ENCODE assay signal across 8 cellular contexts in genomic region chr7:30740417-30741181, GRCh38. TPM values are rescaled to one million over a fixed set of nuclear protein-coding genes. Genes with fewer than 3 reads are reported as not detected.
A peak's percentile ranks its signal among the peaks of the same experiment; 100 is the strongest.
DNase-seq lines count a peak whose midpoint lies in the region; ATAC-seq, FAIRE-seq and TF ChIP-seq lines count a peak whose summit lies in the region.
"Had no signal": no experiment of that assay in that cellular context is flagged by ENCODE, and none has a peak within 500 bp of the region (broad histone marks: within the 10 kb centered on the region; RNA-seq: fewer than 3 reads in every experiment).

No MANE protein-coding gene starts in this region.

- 0 out of 2 replicates have a peak overlapping the region, but pooled peaks have one; percentile 37 for H2AFZ ChIP-seq in H1 (ENCODE audit: low read length)

- no peak overlapping the region for H3K27ac ChIP-seq in H1 (ENCODE audit: low read depth, low read length)

- no peak overlapping the region for H4K5ac ChIP-seq in H1 (ENCODE audit: insufficient read length, low read depth, low read length)

- H4K20me1 ChIP-seq in H1 (replicated peaks in 1 of 2; ENCODE audit: control insufficient read depth in 1 of 2, insufficient read depth in 2 of 2, low read length in 2 of 2), result no peaks in the 10 kb centered on the region

- H3K4ac ChIP-seq in H1 (replicated peaks; ENCODE audit: insufficient read length, low read depth, low read length), result no peak overlapping the region

- no peak overlapping the region for H3K14ac ChIP-seq in H1 (ENCODE audit: insufficient read length)

- H3K23me2 ChIP-seq in H1 (ENCODE audit: low read depth, low read length), result no peaks in the 10 kb centered on the region

- H3K4me1 Mint-ChIP-seq in activated CD8-positive, alpha-beta memory T cell treated with anti-CD3 and anti-CD28 coated beads, Interleukin-2, amount 10 ng/mL, durations not matched to agents 7 days and 5 days, result peaks cover 35% of the 10 kb centered on the region

- intact Hi-C loops in mucosa of descending colon (cut with DNase I, micrococcal nuclease), result no loop called here

- no peak overlapping the region for H3K9ac ChIP-seq in H1 (replicated peaks in 1 of 4; ENCODE audit: extremely low read depth in 1 of 4, low read depth in 3 of 4, low read length in 3 of 4)

- no peak overlapping the region for H3K56ac ChIP-seq in H1 (replicated peaks; ENCODE audit: insufficient read length, low read depth, low read length)

- no peak overlapping the region for H3K27ac Mint-ChIP-seq in activated CD8-positive, alpha-beta memory T cell treated with anti-CD3 and anti-CD28 coated beads, Interleukin-2, amount 10 ng/mL, durations not matched to agents 7 days and 5 days

- H3K18ac ChIP-seq in H1 (ENCODE audit: extremely low read depth, low read length), result no peak overlapping the region

- CTCF ChIA-PET in activated CD8-positive, alpha-beta memory T cell treated with anti-CD3 and anti-CD28 coated beads, Interleukin-2, amount 10 ng/mL, durations not matched to agents 7 days and 5 days (lab: Charles Lee), result interaction anchor here (0.7 to 6.2 kb wide), 28 partner anchors 8 to 465 kb away, joined by 3 to 166 read pairs (median 5); partner anchors contain the start of genes CRHR2 and INMT
- CTCF ChIA-PET in H1 (lab: Charles Lee; ENCODE audit: partially characterized antibody), result interaction anchor here (0.6 to 9.5 kb wide), 51 partner anchors 10 to 1718 kb away, joined by 3 to 162 read pairs (median 7); partner anchors contain the start of genes CRHR2 and INMT

- TF ChIP-seq POLR2A in H1 (IDR thresholded peaks at IDR 0.05; ENCODE audit: control extremely low read depth in 1 of 2, low read depth in 2 of 2, low read length in 2 of 2), result no peak

- ATAC-seq in HG03460 (IDR thresholded peaks at IDR 0.05; ENCODE audit: unreplicated experiment) (peak; percentile 46), mucosa of descending colon (peak; percentile 86)
- peak; percentile 59 for ATAC-seq in activated CD8-positive, alpha-beta memory T cell treated with anti-CD3 and anti-CD28 coated beads, Interleukin-2, amount 10 ng/mL, durations not matched to agents 7 days and 5 days

- H2AK5ac ChIP-seq in H1 (ENCODE audit: low read depth, low read length), result no peak overlapping the region

- H3K9me3 Mint-ChIP-seq in activated CD8-positive, alpha-beta memory T cell treated with anti-CD3 and anti-CD28 coated beads, Interleukin-2, amount 10 ng/mL, durations not matched to agents 7 days and 5 days (ENCODE audit: low read depth), result no peaks in the 10 kb centered on the region

- TF ChIP-seq CTCF in GM13976 (IDR thresholded peaks at IDR 0.05; ENCODE audit: borderline replicate concordance, control extremely low read depth, extremely low read depth, insufficient read depth, missing control alignments) (peak; percentile 99), H1 (IDR thresholded peaks at IDR 0.05; ENCODE audit: control extremely low read depth in 1 of 3, insufficient read depth in 1 of 3, low read depth in 1 of 3, low read length in 3 of 3) (peak; percentile 96 to 99 (median 99)), mucosa of descending colon (IDR thresholded peaks at IDR 0.05) (peak; percentile 96)

- no peaks in the 10 kb centered on the region for H3K27me3 ChIP-seq in H1 (replicated peaks in 1 of 4; ENCODE audit: control insufficient read depth in 3 of 4, extremely low read depth in 1 of 4, insufficient read depth in 3 of 4, low read length in 3 of 4)

- WGBS in H1 (ENCODE audit: extremely low coverage in 1 of 2, insufficient coverage in 1 of 2, insufficient read length in 1 of 2, insufficient replicate concordance in 2 of 2, low coverage in 1 of 2, low lambda C conversion rate in 2 of 2, missing lambda C conversion rate in 1 of 2), 2 experiments, result 50% methylated on average over 14 of the region's 14 CpGs; no CpG with 5 or more reads in 1 of the 2 experiments

- H3K9me3 ChIP-seq in H1 (ENCODE audit: insufficient read depth in 2 of 2, low read depth in 1 of 2, low read length in 1 of 2) (no peaks in the 10 kb centered on the region), mucosa of descending colon (no peaks in the 10 kb centered on the region)

- POLR2A ChIA-PET in H1 (lab: Charles Lee; ENCODE audit: partially characterized antibody), result interaction anchor here (1.1 to 2.0 kb wide), 4 partner anchors 11 to 117 kb away, joined by 3 to 7 read pairs (median 6); partner anchors contain the start of gene CRHR2

- no peak overlapping the region for H2BK15ac ChIP-seq in H1 (ENCODE audit: low read length)

- H3K4me3 Mint-ChIP-seq in activated CD8-positive, alpha-beta memory T cell treated with anti-CD3 and anti-CD28 coated beads, Interleukin-2, amount 10 ng/mL, durations not matched to agents 7 days and 5 days, result no peak overlapping the region

- in situ Hi-C loops in GM13976 (cut with MboI; ENCODE audit: low sequenced_read_pairs, unreplicated experiment), result no loop called here

- TF ChIP-seq EP300 in H1 (IDR thresholded peaks at IDR 0.05; ENCODE audit: borderline replicate concordance in 1 of 2, low read depth in 2 of 2, low read length in 2 of 2), result no peak; a peak in 1 of 3 replicates

- no peak overlapping the region for H4K91ac ChIP-seq in H1 (replicated peaks; ENCODE audit: insufficient read length, low read length)

- no peak overlapping the region for H2BK20ac ChIP-seq in H1 (ENCODE audit: low read length)

- no peaks in the 10 kb centered on the region for H3K79me1 ChIP-seq in H1 (ENCODE audit: low read depth, low read length)

- H3K23ac ChIP-seq in H1 (ENCODE audit: insufficient read length), result no peak overlapping the region

- H2BK12ac ChIP-seq in H1 (ENCODE audit: low read depth, low read length), result no peak overlapping the region

- peak overlapping the region; percentile 35; the same call in 1 of the 2 replicates for H4K8ac ChIP-seq in H1 (ENCODE audit: extremely low read depth, insufficient read depth, low read length)

- H3K79me2 ChIP-seq in H1 (ENCODE audit: control insufficient read depth in 1 of 2, insufficient read depth in 2 of 2, low read length in 2 of 2), result no peaks in the 10 kb centered on the region

- H3K4me2 ChIP-seq in H1 (ENCODE audit: insufficient read depth in 1 of 2, low read depth in 2 of 2, low read length in 2 of 2), result no peak overlapping the region

- no peaks in the 10 kb centered on the region for H3K36me3 Mint-ChIP-seq in activated CD8-positive, alpha-beta memory T cell treated with anti-CD3 and anti-CD28 coated beads, Interleukin-2, amount 10 ng/mL, durations not matched to agents 7 days and 5 days

- H3K36me3 ChIP-seq in H1 (ENCODE audit: control insufficient read depth in 2 of 4, insufficient read depth in 4 of 4, low read length in 3 of 4), result no peaks in the 10 kb centered on the region
- no peaks in the 10 kb centered on the region for H3K36me3 ChIP-seq in mucosa of descending colon (ENCODE audit: low read depth)

- H3K4me3 ChIP-seq in H1 (ENCODE audit: extremely low read depth in 1 of 4, insufficient read depth in 2 of 4, low read depth in 3 of 4, low read length in 4 of 4), result no peak overlapping the region
- no peak overlapping the region for H3K4me3 ChIP-seq in mucosa of descending colon

- peak; percentile 99 for TF ChIP-seq RAD21 in H1 (IDR thresholded peaks at IDR 0.05 in 1 of 2, conservative IDR thresholded peaks at IDR 0.05 in 1 of 2; ENCODE audit: low read depth in 2 of 2, low read length in 2 of 2)

- H2BK5ac ChIP-seq in H1 (ENCODE audit: low read depth, low read length), result no peak overlapping the region

- H3K4me1 ChIP-seq in H1 (replicated peaks in 1 of 4; ENCODE audit: control insufficient read depth in 3 of 4, insufficient read depth in 4 of 4, low read length in 3 of 4) (no peaks in the 10 kb centered on the region; a peak in 1 of 7 replicates), mucosa of descending colon (ENCODE audit: low read depth) (no peaks in the 10 kb centered on the region)

- FAIRE-seq in H1 (lab: Jason Lieb, UNC), result peak; percentile 92

- H3K27me3 Mint-ChIP-seq in activated CD8-positive, alpha-beta memory T cell treated with anti-CD3 and anti-CD28 coated beads, Interleukin-2, amount 10 ng/mL, durations not matched to agents 7 days and 5 days, result no peaks in the 10 kb centered on the region

- no peak overlapping the region for H2BK120ac ChIP-seq in H1 (replicated peaks; ENCODE audit: low read depth, low read length)

- peak; percentile 88 for DNase-seq in GM13976 (ENCODE audit: low spot score)
- DNase-seq in NCI-H82 treated with DMSO at 0.1 percent for 48 hours (lab: John Stamatoyannopoulos, UW; ENCODE audit: unreplicated experiment), result peak; percentile 31
- peak; percentile 81 for DNase-seq in activated CD8-positive, alpha-beta memory T cell treated with anti-CD3 and anti-CD28 coated beads, Interleukin-2, amount 10 ng/mL, durations not matched to agents 7 days and 5 days
- DNase-seq in H1 (ENCODE audit: low read depth in 1 of 2, low spot score in 2 of 2), result peak in 1 of 2 experiments; percentile 97
- peak in 2 of 3 donors; percentile 85 for DNase-seq in mucosa of descending colon
- DNase-seq in stimulated activated CD8-positive, alpha-beta memory T cell treated with anti-CD3 and anti-CD28 coated beads, Interleukin-4, amount 100 ng/mL, for 48 hours, result peak; percentile 90

RNA-seq across cellular contexts. Expression of gene INMT, which starts 11.3 kb away (rescaled TPM):
- under 1 TPM in 1 of 2 experiments, not detected in 1; 0.12 TPM for total RNA-seq in activated CD8-positive, alpha-beta memory T cell treated with anti-CD3 and anti-CD28 coated beads, Interleukin-2, amount 10 ng/mL, durations not matched to agents 7 days and 5 days
- 0.60 and 0.84 TPM in 2 replicates for total RNA-seq in H1 (2021; fragmentation: NEBNext Ultra II Directional; extraction: Animal tissue kit (Norgen Biotek cat#: 25700))
- polyA plus RNA-seq in H1 (2011; rRNA removed), result 0.94 and 1.2 TPM in 2 replicates
- polyA plus RNA-seq in H1 (2011; cell fraction: cytosol; rRNA removed), result 1.8 TPM
- 4.0 TPM for polyA plus RNA-seq in H1 (2011; cell fraction: nucleus; rRNA removed)
- polyA plus RNA-seq in H1 (2012, experiment 1 of 2), result 0.71 to 2.0 TPM (median 1.0 TPM) in 4 replicates
- polyA plus RNA-seq in H1 (2012, experiment 2 of 2), result 0.22 TPM
- polyA plus RNA-seq in H1 (2013, experiment 1 of 2), result 0.39 TPM
- 0.11 TPM for polyA plus RNA-seq in H1 (2013, experiment 2 of 2)
- polyA minus RNA-seq in H1 (2011; rRNA and poly(A)+ RNA removed), result 1.1 and 1.9 TPM in 2 replicates
- 0.73 TPM for polyA minus RNA-seq in H1 (2011; cell fraction: cytosol; rRNA and poly(A)+ RNA removed)
- polyA minus RNA-seq in H1 (2011; cell fraction: nucleus; rRNA and poly(A)+ RNA removed), result 2.9 TPM
- total RNA-seq in mucosa of descending colon, result 1 to 10 TPM; 1.6 to 7.5 (median 7.2) TPM

RNA-seq across cellular contexts. Expression of gene MINDY4, which starts 30.6 kb away (rescaled TPM):
- total RNA-seq in activated CD8-positive, alpha-beta memory T cell treated with anti-CD3 and anti-CD28 coated beads, Interleukin-2, amount 10 ng/mL, durations not matched to agents 7 days and 5 days, result 1 to 10 TPM; 1.1 to 1.3 TPM
- total RNA-seq in H1 (2021; fragmentation: NEBNext Ultra II Directional; extraction: Animal tissue kit (Norgen Biotek cat#: 25700)), result 3.6 and 3.8 TPM in 2 replicates
- polyA plus RNA-seq in H1 (2011; rRNA removed), result 1.3 and 1.6 TPM in 2 replicates
- polyA plus RNA-seq in H1 (2011; cell fraction: cytosol; rRNA removed), result 1.8 TPM
- polyA plus RNA-seq in H1 (2011; cell fraction: nucleus; rRNA removed), result 3.1 TPM
- 2.2 to 3.3 TPM (median 2.6 TPM) in 4 replicates for polyA plus RNA-seq in H1 (2012, experiment 1 of 2)
- polyA plus RNA-seq in H1 (2012, experiment 2 of 2), result 2.2 TPM
- 1.6 TPM for polyA plus RNA-seq in H1 (2013, experiment 1 of 2)
- polyA plus RNA-seq in H1 (2013, experiment 2 of 2), result 1.5 TPM
- polyA minus RNA-seq in H1 (2011; rRNA and poly(A)+ RNA removed), result 2.2 and 2.6 TPM in 2 replicates
- 0.66 TPM for polyA minus RNA-seq in H1 (2011; cell fraction: cytosol; rRNA and poly(A)+ RNA removed)
- 5.3 TPM for polyA minus RNA-seq in H1 (2011; cell fraction: nucleus; rRNA and poly(A)+ RNA removed)
- total RNA-seq in mucosa of descending colon, result 1 to 10 TPM; 4.0 to 9.1 (median 4.7) TPM

RNA-seq across cellular contexts. Expression of gene CRHR2, which starts 58.3 kb away (rescaled TPM):
- not detected for total RNA-seq in activated CD8-positive, alpha-beta memory T cell treated with anti-CD3 and anti-CD28 coated beads, Interleukin-2, amount 10 ng/mL, durations not matched to agents 7 days and 5 days
- 0.19 and 0.37 TPM in 2 replicates for total RNA-seq in H1 (2021; fragmentation: NEBNext Ultra II Directional; extraction: Animal tissue kit (Norgen Biotek cat#: 25700))
- polyA plus RNA-seq in H1 (2011; rRNA removed), result 0.99 and 1.3 TPM in 2 replicates
- 0.79 TPM for polyA plus RNA-seq in H1 (2011; cell fraction: cytosol; rRNA removed)
- 2.5 TPM for polyA plus RNA-seq in H1 (2011; cell fraction: nucleus; rRNA removed)
- 0.66 to 0.97 TPM (median 0.72 TPM) in 4 replicates for polyA plus RNA-seq in H1 (2012, experiment 1 of 2)
- 0.47 TPM for polyA plus RNA-seq in H1 (2012, experiment 2 of 2)
- polyA plus RNA-seq in H1 (2013, experiment 1 of 2), result 0.39 TPM
- 0.37 TPM for polyA plus RNA-seq in H1 (2013, experiment 2 of 2)
- 0.35 and 1.8 TPM in 2 replicates for polyA minus RNA-seq in H1 (2011; rRNA and poly(A)+ RNA removed)
- polyA minus RNA-seq in H1 (2011; cell fraction: cytosol; rRNA and poly(A)+ RNA removed), result 0.37 TPM
- 0.40 TPM for polyA minus RNA-seq in H1 (2011; cell fraction: nucleus; rRNA and poly(A)+ RNA removed)
- not detected for total RNA-seq in mucosa of descending colon
- total RNA-seq: mononuclear cell had no signal
